In genomic region chr12:105235747-105236476, GRCh38 we compare ENCODE assay signal across 8 cellular contexts. TPM values are rescaled to one million over a fixed set of nuclear protein-coding genes. Genes with fewer than 3 reads are reported as not detected.
DNase-seq lines count a peak whose midpoint lies in the region; ATAC-seq, FAIRE-seq and TF ChIP-seq lines count a peak whose summit lies in the region.

Gene APPL2 (minus strand): TSS chr12:105236174. CDS start chr12:105236012, 162 bp downstream.

- ATAC-seq in HG02852 (IDR thresholded peaks at IDR 0.05; ENCODE audit: unreplicated experiment), result peak; percentile 86
- peak; percentile 83 for ATAC-seq in T-helper 17 cell

- H3K27ac ChIP-seq in left ventricle myocardium inferior (replicated peaks), result peak within 1 kb of the TSS; percentile 98
- H3K27ac ChIP-seq in prostate gland, result peak within 1 kb of the TSS; percentile 94 to 96

- under 1% methylated on average over 67 of the region's 77 CpGs for WGBS in prostate gland

- H3K4me3 Mint-ChIP-seq in T-helper 17 cell, result peak within 1 kb of the TSS; percentile 94

- peak; percentile 60 for TF ChIP-seq CTCF in left ventricle myocardium inferior (IDR thresholded peaks at IDR 0.05; ENCODE audit: borderline replicate concordance)
- TF ChIP-seq CTCF in prostate gland (IDR thresholded peaks at IDR 0.05), result peak in 2 of 4 experiments; percentile 43 to 57

- H3K36me3 ChIP-seq in left ventricle myocardium inferior, result no peaks in the 10 kb centered on the region
- no peaks in the 10 kb centered on the region for H3K36me3 ChIP-seq in prostate gland

- intact Hi-C loops in left ventricle myocardium inferior (cut with micrococcal nuclease) (no loop called here), prostate gland (cut with DNase I) (loop anchor here (5.0 kb wide), 1 partner anchor 146 kb away; no protein-coding TSS in a partner anchor)

- H3K27me3 Mint-ChIP-seq in T-helper 17 cell, result no peaks in the 10 kb centered on the region

- DNase-seq in GM12891 (ENCODE audit: insufficient read length, low spot score) (peak; percentile 92), NCI-H1694 (lab: John Stamatoyannopoulos, UW) (peak; percentile 30), T-helper 17 cell (peak; percentile 48 to 63 (median 62)), amygdala (lab: John Stamatoyannopoulos, UW) (peak; percentile 54 to 94 (median 86)), left ventricle myocardium inferior (peak; percentile 92), prostate gland (ENCODE audit: low spot score) (peak; percentile 87), ureter (ENCODE audit: low spot score) (peak; percentile 92)

- peak; percentile 75 for FAIRE-seq in GM12891 (lab: Jason Lieb, UNC)

- peak; percentile 66 for TF ChIP-seq POLR2A in GM12891 (IDR thresholded peaks at IDR 0.05; ENCODE audit: low read depth, low read length)
- peak; percentile 85 for TF ChIP-seq POLR2A in prostate gland (IDR thresholded peaks at IDR 0.05)

- H3K9me3 ChIP-seq in T-helper 17 cell (ENCODE audit: control insufficient read depth, low read length, poor library complexity, severe bottlenecking) (no peaks in the 10 kb centered on the region), left ventricle myocardium inferior (replicated peaks) (no peaks in the 10 kb centered on the region), prostate gland (no peaks in the 10 kb centered on the region)

- peaks cover 49% of the 10 kb centered on the region for H3K4me1 ChIP-seq in left ventricle myocardium inferior
- no peaks in the 10 kb centered on the region for H3K4me1 ChIP-seq in prostate gland (replicated peaks)

- H3K27me3 ChIP-seq in left ventricle myocardium inferior (ENCODE audit: low read depth) (no peaks in the 10 kb centered on the region), prostate gland (replicated peaks; ENCODE audit: insufficient read depth) (no peaks in the 10 kb centered on the region)

- peak within 1 kb of the TSS; percentile 94 for H3K27ac Mint-ChIP-seq in T-helper 17 cell

- H3K4me3 ChIP-seq in left ventricle myocardium inferior (peak within 1 kb of the TSS; percentile 91), prostate gland (peak within 1 kb of the TSS; percentile 93)

- H3K4me1 Mint-ChIP-seq in T-helper 17 cell, result peaks cover 35% of the 10 kb centered on the region

- H3K36me3 Mint-ChIP-seq in T-helper 17 cell (ENCODE audit: low read depth), result no peaks in the 10 kb centered on the region

TF ChIP-seq in GM12891, 5 proteins besides CTCF, POLR2A, EP300 and RAD21:
- peak; percentile 41; the same call in 1 of the 2 replicates for TF ChIP-seq SPI1 (IDR thresholded peaks at IDR 0.05; ENCODE audit: low read depth, low read length)
- TF ChIP-seq PAX5 (IDR thresholded peaks at IDR 0.05; ENCODE audit: insufficient read depth, low read length, severe bottlenecking), result no peak
- TF ChIP-seq POLR2AphosphoS5 (IDR thresholded peaks at IDR 0.05; ENCODE audit: low read depth, low read length), result 0 out of 2 replicates have a peak, but pooled peaks have one; percentile 20
- no peak for TF ChIP-seq POU2F2 (IDR thresholded peaks at IDR 0.05; ENCODE audit: low read depth, low read length)
- peak; percentile 24; the same call in 1 of the 2 replicates for TF ChIP-seq TAF1 (IDR thresholded peaks at IDR 0.05; ENCODE audit: low read depth, low read length)

RNA-seq across cellular contexts. Expression of gene APPL2, which starts in this region (rescaled TPM):
- polyA plus RNA-seq in GM12891 (2012; ENCODE audit: low read depth, missing spikeins), result 4.2 TPM
- total RNA-seq in T-helper 17 cell (10 to 100 TPM; 39.1 to 44.2 TPM), left ventricle myocardium inferior (19.8 TPM), prostate gland (100 to 1,000 TPM in 1 of 2 donors, 10 to 100 TPM in 1; 72.0 to 110 TPM), ureter (36.5 TPM)

Comparison
In these comparisons a context has a peak if more than half of its experiments do, and no peak if none do; other contexts are left out.
1. Peak in every context shown above with its lines: DNase-seq, ATAC-seq, H3K4me3 ChIP-seq and H3K27ac ChIP-seq.
2. DNase-seq: peak in every context shown above with its lines; median percentile 92 in GM12891; 92 in left ventricle myocardium inferior; 92 in ureter; 87 in prostate gland; 86 in amygdala; 62 in T-helper 17 cell; 30 in NCI-H1694.